ENCODE assay signal across 17 cellular contexts in genomic region chr7:22665816-22666375, GRCh38.
DNase-seq lines count a peak whose midpoint lies in the region; ATAC-seq and TF ChIP-seq lines count a peak whose summit lies in the region.
"Had no signal": no experiment of that assay in that cellular context is flagged by ENCODE, and none has a peak within 500 bp of the region (broad histone marks: within the 10 kb centered on the region; RNA-seq: fewer than 3 reads in every experiment).

No MANE protein-coding gene starts in this region.

- H3K27me3 ChIP-seq in neuronal stem cell (ENCODE audit: control insufficient read depth in 3 of 3, insufficient read depth in 3 of 3, low read depth in 1 of 3, low read length in 3 of 3): no peaks in the 10 kb centered on the region
- H3K27me3 ChIP-seq: ovary, upper lobe of left lung had no signal

- no peaks in the 10 kb centered on the region for H3K36me3 ChIP-seq in neuronal stem cell (replicated peaks in 1 of 2; ENCODE audit: control insufficient read depth in 2 of 2, insufficient read depth in 2 of 2, low read length in 2 of 2)
- H3K36me3 ChIP-seq: ovary, upper lobe of left lung had no signal

- peaks cover 0 to 2% of the 10 kb centered on the region in 2 donors for H3K9me3 ChIP-seq in neuronal stem cell (replicated peaks in 1 of 2; ENCODE audit: control insufficient read depth in 2 of 2, insufficient read depth in 1 of 2, low read depth in 1 of 2, low read length in 2 of 2)
- H3K9me3 ChIP-seq: ovary, upper lobe of left lung had no signal

- CTCF ChIA-PET in activated CD8-positive, alpha-beta memory T cell treated with anti-CD3 and anti-CD28 coated beads, Interleukin-2, amount 10 ng/mL, durations not matched to agents 7 days and 5 days (lab: Charles Lee): no interaction called here

- TF ChIP-seq CTCF in endothelial cell (IDR thresholded peaks at IDR 0.05; ENCODE audit: unreplicated experiment): no peak

- no peak overlapping the region for H2BK12ac ChIP-seq in neuronal stem cell (ENCODE audit: low read length)

- H3K9ac ChIP-seq in neuronal stem cell (ENCODE audit: low read depth, low read length, poor library complexity): no peak overlapping the region

- H3K9me3 Mint-ChIP-seq in activated CD8-positive, alpha-beta memory T cell treated with anti-CD3 and anti-CD28 coated beads, Interleukin-2, amount 10 ng/mL, durations not matched to agents 7 days and 5 days (ENCODE audit: low read depth): peaks cover 3% of the 10 kb centered on the region
- no peaks in the 10 kb centered on the region for H3K9me3 Mint-ChIP-seq in activated T-cell treated with anti-CD3 and anti-CD28 coated beads, Interleukin-2, amount 50 U/mL, for 72 hours
- H3K9me3 Mint-ChIP-seq in endothelial cell (ENCODE audit: unreplicated experiment): no peaks in the 10 kb centered on the region
- H3K9me3 Mint-ChIP-seq: immature natural killer cell had no signal

- no peak overlapping the region for H2AFZ ChIP-seq in neuronal stem cell (ENCODE audit: low read length)

- no peak overlapping the region for H3K4me3 ChIP-seq in neuronal stem cell (ENCODE audit: low read length in 2 of 2)
- H3K4me3 ChIP-seq: ovary, upper lobe of left lung had no signal

- peak; percentile 48 for DNase-seq in activated CD8-positive, alpha-beta memory T cell treated with anti-CD3 and anti-CD28 coated beads, Interleukin-2, amount 10 ng/mL, durations not matched to agents 7 days and 5 days
- no peak for DNase-seq in activated CD8-positive, alpha-beta memory T cell treated with anti-CD3 and anti-CD28 coated beads for 24 hours
- DNase-seq in LHCN-M2 (ENCODE audit: low read depth) (peak; percentile 71), neuronal stem cell (ENCODE audit: low spot score) (no peak), SIG-M5 (lab: John Stamatoyannopoulos, UW) (no peak), endothelial cell (ENCODE audit: low spot score) (no peak)
- DNase-seq in activated T-cell treated with anti-CD3 and anti-CD28 coated beads, Interleukin-2, amount 50 U/mL, for 72 hours: peak; percentile 57 to 59
- DNase-seq: ACHN; effector memory CD4-positive, alpha-beta T cell; immature natural killer cell; NCI-H1417 treated with DMSO at 0.1 percent for 48 hours; NCI-H524 treated with DMSO at 0.1 percent for 48 hours; T1000 had no signal

- peak overlapping the region; percentile 27 for H2BK120ac ChIP-seq in neuronal stem cell (ENCODE audit: low read depth, low read length)

- no peak overlapping the region for H3K14ac ChIP-seq in neuronal stem cell (ENCODE audit: low read length)

- no peak for ATAC-seq in activated CD8-positive, alpha-beta memory T cell treated with anti-CD3 and anti-CD28 coated beads, Interleukin-2, amount 10 ng/mL, durations not matched to agents 7 days and 5 days
- peak; percentile 35 to 47 for ATAC-seq in activated T-cell treated with anti-CD3 and anti-CD28 coated beads, Interleukin-2, amount 50 U/mL, for 72 hours (replicated peaks in 1 of 2)
- ATAC-seq in HG02870 (IDR thresholded peaks at IDR 0.05; ENCODE audit: unreplicated experiment): no peak
- ATAC-seq: Right ventricle myocardium inferior had no signal

- no peak overlapping the region for H3K27ac ChIP-seq in neuronal stem cell (replicated peaks; ENCODE audit: low read length)
- H3K27ac ChIP-seq: ovary, upper lobe of left lung had no signal

- no peak overlapping the region for H4K91ac ChIP-seq in neuronal stem cell (ENCODE audit: low read depth, low read length, poor library complexity)

- H3K79me1 ChIP-seq in neuronal stem cell (ENCODE audit: low read depth, low read length): no peaks in the 10 kb centered on the region

- no peak overlapping the region for H3K4me3 Mint-ChIP-seq in activated CD8-positive, alpha-beta memory T cell treated with anti-CD3 and anti-CD28 coated beads, Interleukin-2, amount 10 ng/mL, durations not matched to agents 7 days and 5 days
- H3K4me3 Mint-ChIP-seq in activated T-cell treated with anti-CD3 and anti-CD28 coated beads, Interleukin-2, amount 50 U/mL, for 72 hours: peak overlapping the region; percentile 3 to 53
- no peak overlapping the region for H3K4me3 Mint-ChIP-seq in endothelial cell (ENCODE audit: unreplicated experiment)
- H3K4me3 Mint-ChIP-seq: immature natural killer cell had no signal

- H3K4ac ChIP-seq in neuronal stem cell (ENCODE audit: low read length): no peak overlapping the region

- H3K18ac ChIP-seq in neuronal stem cell (ENCODE audit: low read length): no peak overlapping the region

- no peak overlapping the region for H3K4me2 ChIP-seq in neuronal stem cell (ENCODE audit: insufficient read depth, low read length, poor library complexity, severe bottlenecking)

- peaks cover 28% of the 10 kb centered on the region for H3K4me1 Mint-ChIP-seq in activated CD8-positive, alpha-beta memory T cell treated with anti-CD3 and anti-CD28 coated beads, Interleukin-2, amount 10 ng/mL, durations not matched to agents 7 days and 5 days
- peaks cover 74% of the 10 kb centered on the region for H3K4me1 Mint-ChIP-seq in activated T-cell treated with anti-CD3 and anti-CD28 coated beads, Interleukin-2, amount 50 U/mL, for 72 hours (ENCODE audit: low read depth)
- H3K4me1 Mint-ChIP-seq in endothelial cell (ENCODE audit: unreplicated experiment): peaks cover 17% of the 10 kb centered on the region
- H3K4me1 Mint-ChIP-seq: immature natural killer cell had no signal

- H4K8ac ChIP-seq in neuronal stem cell (ENCODE audit: low read depth, low read length): no peak overlapping the region

- WGBS in neuronal stem cell (ENCODE audit: extremely low coverage in 2 of 2, insufficient read length in 2 of 2, insufficient replicate concordance in 1 of 2), 2 donors: no CpG with 5 or more reads among the region's 10 CpGs

- H3K27me3 Mint-ChIP-seq in activated CD8-positive, alpha-beta memory T cell treated with anti-CD3 and anti-CD28 coated beads, Interleukin-2, amount 10 ng/mL, durations not matched to agents 7 days and 5 days: peaks cover 60% of the 10 kb centered on the region
- peaks cover 35% of the 10 kb centered on the region for H3K27me3 Mint-ChIP-seq in activated T-cell treated with anti-CD3 and anti-CD28 coated beads, Interleukin-2, amount 50 U/mL, for 72 hours (ENCODE audit: low read depth)
- H3K27me3 Mint-ChIP-seq in endothelial cell (ENCODE audit: unreplicated experiment): peaks cover 6% of the 10 kb centered on the region

- no peak overlapping the region for H3K27ac Mint-ChIP-seq in activated CD8-positive, alpha-beta memory T cell treated with anti-CD3 and anti-CD28 coated beads, Interleukin-2, amount 10 ng/mL, durations not matched to agents 7 days and 5 days
- H3K27ac Mint-ChIP-seq in activated T-cell treated with anti-CD3 and anti-CD28 coated beads, Interleukin-2, amount 50 U/mL, for 72 hours: peak overlapping the region; percentile 17
- no peak overlapping the region for H3K27ac Mint-ChIP-seq in endothelial cell (ENCODE audit: unreplicated experiment)
- H3K27ac Mint-ChIP-seq: immature natural killer cell had no signal

- no peak overlapping the region for H3K23ac ChIP-seq in neuronal stem cell (ENCODE audit: low read depth, low read length, poor library complexity)

- peaks cover 1% of the 10 kb centered on the region for H3K36me3 Mint-ChIP-seq in activated CD8-positive, alpha-beta memory T cell treated with anti-CD3 and anti-CD28 coated beads, Interleukin-2, amount 10 ng/mL, durations not matched to agents 7 days and 5 days
- H3K36me3 Mint-ChIP-seq in activated T-cell treated with anti-CD3 and anti-CD28 coated beads, Interleukin-2, amount 50 U/mL, for 72 hours (ENCODE audit: insufficient read depth in 2 of 2): no peaks in the 10 kb centered on the region
- no peaks in the 10 kb centered on the region for H3K36me3 Mint-ChIP-seq in endothelial cell (ENCODE audit: low read depth, unreplicated experiment)
- H3K36me3 Mint-ChIP-seq: immature natural killer cell had no signal

- H3K4me1 ChIP-seq in neuronal stem cell (ENCODE audit: control insufficient read depth in 2 of 2, insufficient read depth in 1 of 2, low read depth in 1 of 2, low read length in 2 of 2): peaks cover 0 to 1% of the 10 kb centered on the region in 2 donors

- no peak overlapping the region for H2BK15ac ChIP-seq in neuronal stem cell (ENCODE audit: low read length)

- H2BK5ac ChIP-seq in neuronal stem cell (ENCODE audit: low read length): no peak overlapping the region

- H2AK5ac ChIP-seq in neuronal stem cell (ENCODE audit: low read depth, low read length): no peak overlapping the region

Comparison
In these comparisons a context has a peak if more than half of its experiments do, and no peak if none do; other contexts are left out.
1. DNase-seq: peak in activated CD8-positive, alpha-beta memory T cell treated with anti-CD3 and anti-CD28 coated beads, Interleukin-2, amount 10 ng/mL, durations not matched to agents 7 days and 5 days (single experiment), LHCN-M2 (single experiment) and activated T-cell treated with anti-CD3 and anti-CD28 coated beads, Interleukin-2, amount 50 U/mL, for 72 hours (2 of 2); none in activated CD8-positive, alpha-beta memory T cell treated with anti-CD3 and anti-CD28 coated beads for 24 hours (single experiment), neuronal stem cell (single experiment), SIG-M5 (single experiment) and endothelial cell (single experiment).
2. ATAC-seq: peak in activated T-cell treated with anti-CD3 and anti-CD28 coated beads, Interleukin-2, amount 50 U/mL, for 72 hours (2 of 2); none in activated CD8-positive, alpha-beta memory T cell treated with anti-CD3 and anti-CD28 coated beads, Interleukin-2, amount 10 ng/mL, durations not matched to agents 7 days and 5 days (single experiment) and HG02870 (single experiment).
3. H3K4me3 Mint-ChIP-seq: peak in activated T-cell treated with anti-CD3 and anti-CD28 coated beads, Interleukin-2, amount 50 U/mL, for 72 hours (2 of 2); none in activated CD8-positive, alpha-beta memory T cell treated with anti-CD3 and anti-CD28 coated beads, Interleukin-2, amount 10 ng/mL, durations not matched to agents 7 days and 5 days (single experiment) and endothelial cell (single experiment).